ENCODE assay signal across 8 cellular contexts in the genomic region with DNA sequence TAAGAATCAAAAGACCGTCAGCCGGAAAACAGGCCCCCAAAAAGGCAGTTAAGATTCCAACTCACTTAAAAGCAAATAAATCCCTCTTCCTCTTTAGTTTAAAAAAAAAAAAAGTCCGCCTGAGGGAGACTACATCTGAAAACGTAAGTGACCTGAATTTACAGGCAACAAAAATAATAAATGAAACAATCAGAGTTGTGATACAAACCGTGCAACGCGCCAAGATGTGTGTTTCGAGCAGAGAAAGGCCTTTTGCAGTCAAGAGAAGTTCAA. TPM values are rescaled to one million over a fixed set of nuclear protein-coding genes. Genes with fewer than 3 reads are reported as not detected.
DNase-seq lines count a peak whose midpoint lies in the region; ATAC-seq and TF ChIP-seq lines count a peak whose summit lies in the region.

No MANE protein-coding gene starts in this region.

- H4K20me1 ChIP-seq in GM23248 (ENCODE audit: insufficient read depth): peaks cover 29% of the 10 kb centered on the region

- peaks cover 85% of the 10 kb centered on the region for H3K79me2 ChIP-seq in GM23248 (ENCODE audit: insufficient read depth)

- peak overlapping the region; percentile 99 for H3K27ac Mint-ChIP-seq in T-helper 17 cell

- H3K27ac ChIP-seq in GM23248 (peak overlapping the region; percentile 88), foreskin keratinocyte (peak overlapping the region; percentile 90)

- H3K4me2 ChIP-seq in GM23248 (ENCODE audit: unreplicated experiment) (peak overlapping the region; percentile 95), skeletal muscle satellite cell (ENCODE audit: low read length) (peak overlapping the region; percentile 89)

- peaks cover 36% of the 10 kb centered on the region for H3K4me1 ChIP-seq in GM23248 (ENCODE audit: insufficient read depth)
- H3K4me1 ChIP-seq in foreskin keratinocyte: peaks cover 30% of the 10 kb centered on the region
- peaks cover 33% of the 10 kb centered on the region for H3K4me1 ChIP-seq in skeletal muscle satellite cell (ENCODE audit: control insufficient read depth, insufficient read depth, low read length)

- H3K27me3 ChIP-seq in GM23248 (replicated peaks; ENCODE audit: insufficient read depth) (no peaks in the 10 kb centered on the region), foreskin keratinocyte (no peaks in the 10 kb centered on the region), skeletal muscle satellite cell (ENCODE audit: control insufficient read depth, insufficient read depth, low read length) (no peaks in the 10 kb centered on the region)

- no peaks in the 10 kb centered on the region for H3K36me3 ChIP-seq in GM23248 (ENCODE audit: low read depth)
- H3K36me3 ChIP-seq in skeletal muscle satellite cell (ENCODE audit: insufficient read depth, low read length): no peaks in the 10 kb centered on the region

- H3K4me1 Mint-ChIP-seq in T-helper 17 cell: peaks cover 55% of the 10 kb centered on the region

- H3F3A ChIP-seq in GM23248 (ENCODE audit: insufficient read depth): peaks cover 35% of the 10 kb centered on the region

- TF ChIP-seq CTCF in foreskin keratinocyte (conservative IDR thresholded peaks at IDR 0.05): no peak

- H3K9ac ChIP-seq in GM23248 (peak overlapping the region; percentile 91), skeletal muscle satellite cell (ENCODE audit: low read depth, low read length) (peak overlapping the region; percentile 91)

- H3K9me2 ChIP-seq in GM23248 (ENCODE audit: insufficient read depth): no peaks in the 10 kb centered on the region

- 1 to 2% methylated on average over 8 of the region's 8 CpGs for WGBS in GM23248 (ENCODE audit: low coverage in 1 of 2, low lambda C conversion rate in 2 of 2, missing lambda C conversion rate in 2 of 2), 2 experiments

- no peak for DNase-seq in GM23248
- no peak for DNase-seq in T-helper 17 cell
- no peak for DNase-seq in foreskin keratinocyte
- no peak for DNase-seq in NCI-H345 treated with DMSO at 0.1 percent for 48 hours (lab: John Stamatoyannopoulos, UW; ENCODE audit: unreplicated experiment)
- DNase-seq in NCI-H446 treated with DMSO at 0.1 percent for 48 hours (lab: John Stamatoyannopoulos, UW): no peak
- no peak for DNase-seq in NCI-H1417 treated with DMSO at 0.1 percent for 48 hours (lab: John Stamatoyannopoulos, UW)
- DNase-seq in HT-29 (ENCODE audit: low spot score): no peak

- H3K27me3 Mint-ChIP-seq in T-helper 17 cell: no peaks in the 10 kb centered on the region

- H3K4me3 ChIP-seq in GM23248 (peak overlapping the region; percentile 97), skeletal muscle satellite cell (ENCODE audit: low read length) (peak overlapping the region; percentile 77)

- H3K4me3 Mint-ChIP-seq in T-helper 17 cell: peak overlapping the region; percentile 100

- peak overlapping the region; percentile 69 for H2AFZ ChIP-seq in GM23248

- ATAC-seq in T-helper 17 cell: no peak
- ATAC-seq in foreskin keratinocyte: no peak

- in situ Hi-C loops in GM23248 (cut with MboI): no loop called here

- H3K9me3 ChIP-seq in GM23248 (ENCODE audit: low read depth) (no peaks in the 10 kb centered on the region), T-helper 17 cell (ENCODE audit: control insufficient read depth, low read length, poor library complexity, severe bottlenecking) (no peaks in the 10 kb centered on the region), skeletal muscle satellite cell (replicated peaks; ENCODE audit: low read length) (no peaks in the 10 kb centered on the region)

- H3K36me3 Mint-ChIP-seq in T-helper 17 cell (ENCODE audit: low read depth): peaks cover 5% of the 10 kb centered on the region

RNA-seq across cellular contexts. Expression of gene KANSL1, which starts 1.1 kb away (rescaled TPM):
- total RNA-seq in GM23248 (2014; rRNA removed; shearing (Covaris generic)): 38.2 and 69.0 TPM in 2 replicates
- polyA plus RNA-seq in GM23248 (2016; fragmentation: Nextera tagmentation; extraction: Ambion mirVana) (10.9 and 12.2 TPM in 2 replicates), foreskin keratinocyte (6.8 and 7.6 TPM in 2 replicates)
- total RNA-seq in T-helper 17 cell (100 to 1,000 TPM; 142 to 187 TPM), foreskin keratinocyte (33.9 and 35.8 TPM in 2 replicates)
- 34.7 and 35.5 TPM in 2 replicates for total RNA-seq in skeletal muscle satellite cell (2012; rRNA removed)
- 32.4 and 37.4 TPM in 2 replicates for total RNA-seq in HT-29 (2014; rRNA removed; shearing (Covaris generic))
